Comparison of ENCODE assay signal across 28 cellular contexts in genomic region chr7:121513105-121513504, GRCh38.
"Had no signal": no experiment of that assay in that cellular context is flagged by ENCODE, and none has a peak within 500 bp of the region (broad histone marks: within the 10 kb centered on the region; RNA-seq: fewer than 3 reads in every experiment).

No MANE protein-coding gene starts in this region.

- H3K4me1 Mint-ChIP-seq: activated naive CD4-positive, alpha-beta T cell treated with anti-CD3 and anti-CD28 coated beads, Interleukin-2, amount 50 U/mL, for 24 hours; activated naive CD8-positive, alpha-beta T cell treated with anti-CD3 and anti-CD28 coated beads for 36 hours had no signal

- H3K27ac Mint-ChIP-seq: activated CD4-positive, alpha-beta memory T cell treated with anti-CD3 and anti-CD28 coated beads for 36 hours; activated CD8-positive, alpha-beta memory T cell treated with anti-CD3 and anti-CD28 coated beads, Interleukin-2, amount 10 ng/mL, durations not matched to agents 7 days and 5 days; activated CD8-positive, alpha-beta T cell treated with anti-CD3 and anti-CD28 coated beads, Interleukin-2, amount 10 ng/mL, durations not matched to agents 7 days and 5 days; activated naive CD4-positive, alpha-beta T cell treated with anti-CD3 and anti-CD28 coated beads for 36 hours; activated naive CD4-positive, alpha-beta T cell treated with anti-CD3 and anti-CD28 coated beads, Interleukin-2, amount 50 U/mL, for 24 hours; activated naive CD8-positive, alpha-beta T cell treated with anti-CD3 and anti-CD28 coated beads for 36 hours; activated naive CD8-positive, alpha-beta T cell treated with anti-CD3 and anti-CD28 coated beads, Interleukin-2, amount 50 U/mL, for 24 hours; activated T-helper 1 cell treated with anti-CD3 and anti-CD28 coated beads, Interleukin-12 subunit alpha, Interleukin-12 subunit beta, Interleukin-2, Interleukin-4 antibody, amounts not matched to agents 30 ng/mL and 10 ng/mL and 1 ng/mL, durations not matched to agents 14 hours and 24 hours and 36 hours; activated T-helper 2 cell treated with anti-CD3 and anti-CD28 coated beads, Interferon-gamma antibody, Interleukin-2, Interleukin-4, amounts not matched to agents 10 μg/mL and 5 μg/mL and 100 μg/mL, durations not matched to agents 14 hours and 24 hours and 36 hours had no signal

- DNase-seq: activated CD4-positive, alpha-beta memory T cell treated with anti-CD3 and anti-CD28 coated beads for 36 hours; activated CD4-positive, alpha-beta T cell treated with anti-CD3 and anti-CD28 coated beads for 1 hour; activated CD4-positive, alpha-beta T cell treated with anti-CD3 and anti-CD28 coated beads for 48 hours; activated CD4-positive, alpha-beta T cell treated with anti-CD3 and anti-CD28 coated beads, Interleukin-2, amount 50 U/mL, for 1 hour; activated CD8-positive, alpha-beta memory T cell treated with anti-CD3 and anti-CD28 coated beads, Interleukin-2, amount 10 ng/mL, durations not matched to agents 7 days and 5 days; activated CD8-positive, alpha-beta memory T cell treated with anti-CD3 and anti-CD28 coated beads, Interleukin-2, amount 50 U/mL, for 4 hours; activated CD8-positive, alpha-beta T cell treated with anti-CD3 and anti-CD28 coated beads, Interleukin-2, amount 10 ng/mL, durations not matched to agents 7 days and 5 days; activated effector memory CD4-positive, alpha-beta T cell treated with anti-CD3 and anti-CD28 coated beads, Interleukin-2, amount 50 U/mL, for 16 hours; activated naive CD4-positive, alpha-beta T cell treated with anti-CD3 and anti-CD28 coated beads for 36 hours; activated naive CD8-positive, alpha-beta T cell treated with anti-CD3 and anti-CD28 coated beads for 36 hours; activated naive CD8-positive, alpha-beta T cell treated with anti-CD3 and anti-CD28 coated beads, Interleukin-2, amount 50 U/mL, for 24 hours; activated T-cell treated with anti-CD3 and anti-CD28 coated beads, Interleukin-2, amount 50 U/mL, for 1 hour; activated T-cell treated with anti-CD3 and anti-CD28 coated beads, Interleukin-2, amount 50 U/mL, for 48 hours; adrenal gland; amygdala; aorta; body of pancreas; caudate nucleus; cortex of kidney; effector CD8-positive, alpha-beta T cell; foreskin fibroblast; gastrocnemius medialis; glutamatergic neuron; T-helper 2 cell had no signal

- H3K27me3 ChIP-seq: adrenal gland, body of pancreas, gastrocnemius medialis had no signal

- H3K4me3 Mint-ChIP-seq: activated CD4-positive, alpha-beta memory T cell treated with anti-CD3 and anti-CD28 coated beads for 36 hours; activated CD8-positive, alpha-beta memory T cell treated with anti-CD3 and anti-CD28 coated beads, Interleukin-2, amount 10 ng/mL, durations not matched to agents 7 days and 5 days; activated CD8-positive, alpha-beta T cell treated with anti-CD3 and anti-CD28 coated beads, Interleukin-2, amount 10 ng/mL, durations not matched to agents 7 days and 5 days; activated naive CD4-positive, alpha-beta T cell treated with anti-CD3 and anti-CD28 coated beads for 36 hours; activated naive CD4-positive, alpha-beta T cell treated with anti-CD3 and anti-CD28 coated beads, Interleukin-2, amount 50 U/mL, for 24 hours; activated naive CD8-positive, alpha-beta T cell treated with anti-CD3 and anti-CD28 coated beads for 36 hours; activated naive CD8-positive, alpha-beta T cell treated with anti-CD3 and anti-CD28 coated beads, Interleukin-2, amount 50 U/mL, for 24 hours; activated T-helper 1 cell treated with anti-CD3 and anti-CD28 coated beads, Interleukin-12 subunit alpha, Interleukin-12 subunit beta, Interleukin-2, Interleukin-4 antibody, amounts not matched to agents 30 ng/mL and 10 ng/mL and 1 ng/mL, durations not matched to agents 14 hours and 24 hours and 36 hours had no signal

- H3K27ac ChIP-seq: adrenal gland, body of pancreas, gastrocnemius medialis had no signal

- H3K9me3 Mint-ChIP-seq: activated naive CD4-positive, alpha-beta T cell treated with anti-CD3 and anti-CD28 coated beads, Interleukin-2, amount 50 U/mL, for 24 hours had no signal

- H3K4me1 ChIP-seq: adrenal gland, body of pancreas, gastrocnemius medialis had no signal

- H3K4me3 ChIP-seq: adrenal gland, body of pancreas, gastrocnemius medialis had no signal

- H3K36me3 Mint-ChIP-seq: activated naive CD4-positive, alpha-beta T cell treated with anti-CD3 and anti-CD28 coated beads, Interleukin-2, amount 50 U/mL, for 24 hours; activated naive CD8-positive, alpha-beta T cell treated with anti-CD3 and anti-CD28 coated beads for 36 hours had no signal

- ATAC-seq: activated CD8-positive, alpha-beta memory T cell treated with anti-CD3 and anti-CD28 coated beads, Interleukin-2, amount 10 ng/mL, durations not matched to agents 7 days and 5 days; activated CD8-positive, alpha-beta T cell treated with anti-CD3 and anti-CD28 coated beads, Interleukin-2, amount 10 ng/mL, durations not matched to agents 7 days and 5 days; activated naive CD8-positive, alpha-beta T cell treated with anti-CD3 and anti-CD28 coated beads, Interleukin-2, amount 50 U/mL, for 24 hours; body of pancreas; esophagus mucosa; gastrocnemius medialis had no signal

- H3K27me3 Mint-ChIP-seq: activated CD8-positive, alpha-beta memory T cell treated with anti-CD3 and anti-CD28 coated beads, Interleukin-2, amount 10 ng/mL, durations not matched to agents 7 days and 5 days had no signal

- H3K9me3 ChIP-seq: adrenal gland, gastrocnemius medialis had no signal

- H3K36me3 ChIP-seq: adrenal gland, gastrocnemius medialis had no signal
